In genomic region chr15:34583399-34584320, GRCh38 we compare ENCODE assay signal across 8 cellular contexts. TPM values are rescaled to one million over a fixed set of nuclear protein-coding genes. Genes with fewer than 3 reads are reported as not detected.
DNase-seq lines count a peak whose midpoint lies in the region; ATAC-seq and TF ChIP-seq lines count a peak whose summit lies in the region.

A gene with protein sequence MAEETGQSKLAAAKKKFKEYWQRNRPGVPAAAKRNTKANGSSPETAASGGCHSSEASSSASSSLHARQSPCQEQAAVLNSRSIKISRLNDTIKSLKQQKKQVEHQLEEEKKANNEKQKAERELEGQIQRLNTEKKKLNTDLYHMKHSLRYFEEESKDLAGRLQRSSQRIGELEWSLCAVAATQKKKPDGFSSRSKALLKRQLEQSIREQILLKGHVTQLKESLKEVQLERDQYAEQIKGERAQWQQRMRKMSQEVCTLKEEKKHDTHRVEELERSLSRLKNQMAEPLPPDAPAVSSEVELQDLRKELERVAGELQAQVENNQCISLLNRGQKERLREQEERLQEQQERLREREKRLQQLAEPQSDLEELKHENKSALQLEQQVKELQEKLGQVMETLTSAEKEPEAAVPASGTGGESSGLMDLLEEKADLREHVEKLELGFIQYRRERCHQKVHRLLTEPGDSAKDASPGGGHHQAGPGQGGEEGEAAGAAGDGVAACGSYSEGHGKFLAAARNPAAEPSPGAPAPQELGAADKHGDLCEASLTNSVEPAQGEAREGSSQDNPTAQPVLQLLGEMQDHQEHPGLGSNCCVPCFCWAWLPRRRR (minus strand): TSS chr15:34583651. CDS start chr15:34535912, 47,739 bp downstream.

- H3K9me3 Mint-ChIP-seq in IgD-negative memory B cell = no peaks in the 10 kb centered on the region
- no peaks in the 10 kb centered on the region for H3K9me3 Mint-ChIP-seq in activated naive CD4-positive, alpha-beta T cell treated with anti-CD3 and anti-CD28 coated beads, Interleukin-2, amount 10 ng/mL, durations not matched to agents 7 days and 5 days

- H3K27me3 ChIP-seq in ovary (no peaks in the 10 kb centered on the region), tibial artery (no peaks in the 10 kb centered on the region)

- peaks cover 11 to 21% (median 13%) of the 10 kb centered on the region in 3 donors for H3K4me1 Mint-ChIP-seq in IgD-negative memory B cell
- peaks cover 46% of the 10 kb centered on the region for H3K4me1 Mint-ChIP-seq in activated naive CD4-positive, alpha-beta T cell treated with anti-CD3 and anti-CD28 coated beads, Interleukin-2, amount 10 ng/mL, durations not matched to agents 7 days and 5 days

- H3K36me3 Mint-ChIP-seq in IgD-negative memory B cell = peaks cover 1% of the 10 kb centered on the region
- H3K36me3 Mint-ChIP-seq in activated naive CD4-positive, alpha-beta T cell treated with anti-CD3 and anti-CD28 coated beads, Interleukin-2, amount 10 ng/mL, durations not matched to agents 7 days and 5 days = peaks cover 3% of the 10 kb centered on the region

- H3K4me3 Mint-ChIP-seq in IgD-negative memory B cell = peak within 1 kb of the TSS; percentile 85 to 96 (median 90)
- peak within 1 kb of the TSS; percentile 88 for H3K4me3 Mint-ChIP-seq in activated naive CD4-positive, alpha-beta T cell treated with anti-CD3 and anti-CD28 coated beads, Interleukin-2, amount 10 ng/mL, durations not matched to agents 7 days and 5 days

- no peaks in the 10 kb centered on the region for H3K36me3 ChIP-seq in SK-N-MC (ENCODE audit: insufficient read depth, low read length)
- no peaks in the 10 kb centered on the region for H3K36me3 ChIP-seq in ovary
- no peaks in the 10 kb centered on the region for H3K36me3 ChIP-seq in tibial artery

- H3K9me3 ChIP-seq in SK-N-MC (ENCODE audit: low read depth, low read length) (no peaks in the 10 kb centered on the region), ovary (no peaks in the 10 kb centered on the region), tibial artery (no peaks in the 10 kb centered on the region)

- no peak within 1 kb of the TSS for H3K27ac ChIP-seq in SK-N-MC
- peak within 1 kb of the TSS; percentile 2 to 43 for H3K27ac ChIP-seq in ovary
- H3K27ac ChIP-seq in tibial artery = peak within 1 kb of the TSS; percentile 54 to 62

- H3K9ac ChIP-seq in SK-N-MC (ENCODE audit: insufficient read length) = peak within 1 kb of the TSS; percentile 75

- DNase-seq in DMS53 treated with DMSO at 0.1 percent for 48 hours (lab: John Stamatoyannopoulos, UW; ENCODE audit: unreplicated experiment) (peak; percentile 64), SK-N-MC (ENCODE audit: low read depth, low spot score) (no peak), head of caudate nucleus (peak; percentile 38 to 87 (median 73)), ovary (peak; percentile 72 to 85 (median 75)), tibial artery (no peak)
- DNase-seq in activated naive CD4-positive, alpha-beta T cell treated with anti-CD3 and anti-CD28 coated beads, Interleukin-2, amount 10 ng/mL, durations not matched to agents 7 days and 5 days = peak; percentile 88

- no peak for TF ChIP-seq POLR2A in ovary (IDR thresholded peaks at IDR 0.05)

- intact Hi-C loops in head of caudate nucleus (cut with DNase I) (no loop called here), ovary (cut with DNase I) (loop anchor here in 1 of 4 donors (10.0 kb wide), 1 partner anchor 239 kb away; the partner anchor contains the start of genes NOP10 and NUTM1), tibial artery (cut with DNase I; ENCODE audit: low total_unique reads) (loop anchor here (10.0 kb wide), 2 partner anchors 69 to 359 kb away; partner anchors contain the start of gene EMC4)

- CTCF ChIA-PET in activated naive CD4-positive, alpha-beta T cell treated with anti-CD3 and anti-CD28 coated beads, Interleukin-2, amount 10 ng/mL, durations not matched to agents 7 days and 5 days (lab: Charles Lee) = interaction anchor here (1.0 to 1.7 kb wide), 4 partner anchors 216 to 474 kb away, joined by 3 to 6 read pairs (median 4); partner anchors contain the start of gene LPCAT4

- no peak for TF ChIP-seq CTCF in ovary (IDR thresholded peaks at IDR 0.05)
- TF ChIP-seq CTCF in tibial artery (IDR thresholded peaks at IDR 0.05) = no peak

- no peak for TF ChIP-seq EP300 in ovary (IDR thresholded peaks at IDR 0.05)

- H3K27ac Mint-ChIP-seq in IgD-negative memory B cell = peak within 1 kb of the TSS in 1 of 3 donors; percentile 53
- H3K27ac Mint-ChIP-seq in activated naive CD4-positive, alpha-beta T cell treated with anti-CD3 and anti-CD28 coated beads, Interleukin-2, amount 10 ng/mL, durations not matched to agents 7 days and 5 days = peak within 1 kb of the TSS; percentile 88

- 0 to 1% (median 1%) methylated on average over 77 to 101 of the region's 101 CpGs for WGBS in ovary, 3 donors

- H3K4me3 ChIP-seq in SK-N-MC (peak within 1 kb of the TSS; percentile 91), ovary (peak within 1 kb of the TSS; percentile 67), tibial artery (peak within 1 kb of the TSS; percentile 74 to 83)

- peaks cover 8% of the 10 kb centered on the region for H3K4me1 ChIP-seq in ovary (ENCODE audit: insufficient read depth)
- H3K4me1 ChIP-seq in tibial artery = peaks cover 0 to 24% (median 18%) of the 10 kb centered on the region in 4 donors

- peak; percentile 67 for ATAC-seq in GM21529 (IDR thresholded peaks at IDR 0.05; ENCODE audit: unreplicated experiment)

- peaks cover 6% of the 10 kb centered on the region for H3K27me3 Mint-ChIP-seq in IgD-negative memory B cell
- peaks cover 19% of the 10 kb centered on the region for H3K27me3 Mint-ChIP-seq in activated naive CD4-positive, alpha-beta T cell treated with anti-CD3 and anti-CD28 coated beads, Interleukin-2, amount 10 ng/mL, durations not matched to agents 7 days and 5 days

RNA-seq across cellular contexts. Expression of the gene that starts here (rescaled TPM):
- polyA plus RNA-seq in IgD-negative memory B cell (7.6 TPM), ovary (10 to 100 TPM; 56.3 to 78.9 TPM)
- 100 to 1,000 TPM in 4 of 7 donors, 10 to 100 TPM in 3; 59.8 to 144 (median 109) TPM for total RNA-seq in ovary

Comparison
In these comparisons a context has a peak if more than half of its experiments do, and no peak if none do; other contexts are left out.
1. DNase-seq: peak in DMS53 treated with DMSO at 0.1 percent for 48 hours (single experiment), activated naive CD4-positive, alpha-beta T cell treated with anti-CD3 and anti-CD28 coated beads, Interleukin-2, amount 10 ng/mL, durations not matched to agents 7 days and 5 days (single experiment), head of caudate nucleus (42 of 42) and ovary (5 of 5); none in SK-N-MC (single experiment) and tibial artery (0 of 2).
2. Peak in every context shown above with its lines, with median percentiles within 50 percentile points of each other: H3K4me3 ChIP-seq.